Comparison of ENCODE assay signal across 18 cellular contexts in genomic region chr6:41914869-41915268, GRCh38. TPM values are rescaled to one million over a fixed set of nuclear protein-coding genes. Genes with fewer than 3 reads are reported as not detected.
DNase-seq lines count a peak whose midpoint lies in the region; ATAC-seq, FAIRE-seq and TF ChIP-seq lines count a peak whose summit lies in the region.
"Had no signal": no experiment of that assay in that cellular context is flagged by ENCODE, and none has a peak within 500 bp of the region (broad histone marks: within the 10 kb centered on the region; RNA-seq: fewer than 3 reads in every experiment).

No MANE protein-coding gene starts in this region.

- ATAC-seq in activated CD4-positive, alpha-beta T cell treated with anti-CD3 and anti-CD28 coated beads for 36 hours, result no peak
- ATAC-seq in pancreas (peak; percentile 70 to 86 (median 80)), lower lobe of right lung (no peak)

- intact Hi-C loops in activated CD4-positive, alpha-beta T cell treated with anti-CD3 and anti-CD28 coated beads, Interleukin-2, amount 10 ng/mL, durations not matched to agents 24 days and 14 days (cut with micrococcal nuclease), result no loop called here
- intact Hi-C loops in activated CD4-positive, alpha-beta T cell treated with anti-CD3 and anti-CD28 coated beads for 36 hours (cut with DNase I, micrococcal nuclease), result no loop called here
- intact Hi-C loops in pancreas (cut with DNase I) (no loop called here), lower lobe of right lung (cut with DNase I) (no loop called here), Caco-2 (cut with micrococcal nuclease; ENCODE audit: unreplicated experiment) (no loop called here)

- no peak overlapping the region for H3K4me3 Mint-ChIP-seq in activated CD4-positive, alpha-beta T cell treated with anti-CD3 and anti-CD28 coated beads, Interleukin-2, amount 10 ng/mL, durations not matched to agents 24 days and 14 days
- H3K4me3 Mint-ChIP-seq in activated CD4-positive, alpha-beta T cell treated with anti-CD3 and anti-CD28 coated beads for 36 hours, result no peak overlapping the region
- peak overlapping the region; percentile 57 for H3K4me3 Mint-ChIP-seq in endothelial cell (ENCODE audit: unreplicated experiment)
- H3K4me3 Mint-ChIP-seq in Caco-2 (ENCODE audit: unreplicated experiment), result no peak overlapping the region

- no peak for TF ChIP-seq CTCF in endothelial cell (IDR thresholded peaks at IDR 0.05; ENCODE audit: unreplicated experiment)
- TF ChIP-seq CTCF in pancreas (IDR thresholded peaks at IDR 0.05), result no peak
- no peak for TF ChIP-seq CTCF in lower lobe of right lung (IDR thresholded peaks at IDR 0.05)
- no peak for TF ChIP-seq CTCF in Caco-2 (IDR thresholded peaks at IDR 0.05; ENCODE audit: insufficient read depth in 1 of 2, low read depth in 1 of 2, low read length in 1 of 2, severe bottlenecking in 1 of 2, unreplicated experiment in 1 of 2)
- no peak for TF ChIP-seq CTCF in GM13977 (IDR thresholded peaks at IDR 0.05; ENCODE audit: extremely low read depth, insufficient read depth, missing control alignments)

- H4K20me1 ChIP-seq in BLaER1 treated with 17β-estradiol and CSF1 and Interleukin-3, amounts not matched to agents 10 nM and 100 nM, result peaks cover 0 to 1% (median 0%) of the 10 kb centered on the region in 11 experiments; a peak in 2 of 22 replicates

- POLR2A ChIA-PET in activated CD4-positive, alpha-beta T cell treated with anti-CD3 and anti-CD28 coated beads for 36 hours (lab: Charles Lee), result no interaction called here
- POLR2A ChIA-PET in Caco-2 (lab: Charles Lee), result no interaction called here

- peak overlapping the region in 10 of 11 experiments; percentile 6 to 49 (median 26); a peak in 14 of 22 replicates for H3K4me2 ChIP-seq in BLaER1 treated with 17β-estradiol and CSF1 and Interleukin-3, amounts not matched to agents 10 nM and 100 nM

- no TSS peak for BruUV-seq in Caco-2 (replicated peaks; lab: Mats Ljungman, UMichigan)

- peaks cover 22 to 44% (median 38%) of the 10 kb centered on the region in 10 experiments for H3K4me1 ChIP-seq in BLaER1 treated with 17β-estradiol and CSF1 and Interleukin-3, amounts not matched to agents 10 nM and 100 nM
- H3K4me1 ChIP-seq in pancreas (peaks cover 21 to 23% (median 22%) of the 10 kb centered on the region in 3 donors), lower lobe of right lung (peaks cover 8% of the 10 kb centered on the region), Caco-2 (no peaks in the 10 kb centered on the region)

- DNase-seq in activated CD4-positive, alpha-beta T cell treated with anti-CD3 and anti-CD28 coated beads, Interleukin-2, amount 10 ng/mL, durations not matched to agents 24 days and 14 days, result no peak
- no peak for DNase-seq in activated CD4-positive, alpha-beta T cell treated with anti-CD3 and anti-CD28 coated beads for 36 hours
- DNase-seq in endothelial cell (ENCODE audit: low spot score) (no peak), pancreas (no peak), lower lobe of right lung (no peak), Caco-2 (no peak), GM13977 (ENCODE audit: low spot score) (no peak)
- DNase-seq: 8988T; C1 segment of cervical spinal cord; CD8-positive, alpha-beta memory T cell; DMS79 treated with DMSO at 0.1 percent for 48 hours; KG1; MV-4-11; NCI-H1694 treated with DMSO at 0.1 percent for 48 hours; NCI-H510A treated with DMSO at 0.1 percent for 48 hours; SHP77 treated with DMSO at 0.1 percent for 48 hours had no signal

- H3K27ac ChIP-seq in BLaER1 treated with 17β-estradiol and CSF1 and Interleukin-3, amounts not matched to agents 10 nM and 100 nM, result peak overlapping the region in 2 of 11 experiments; percentile 23 to 32; a peak in 2 of 22 replicates
- H3K27ac ChIP-seq in pancreas (peak overlapping the region; percentile 18 to 66 (median 52)), lower lobe of right lung (no peak overlapping the region)

- H3K27me3 ChIP-seq in BLaER1 treated with 17β-estradiol and CSF1 and Interleukin-3, amounts not matched to agents 10 nM and 100 nM, result no peaks in the 10 kb centered on the region
- H3K27me3 ChIP-seq in pancreas, result no peaks in the 10 kb centered on the region
- no peaks in the 10 kb centered on the region for H3K27me3 ChIP-seq in lower lobe of right lung (ENCODE audit: low read depth)
- H3K27me3 ChIP-seq in Caco-2 (replicated peaks; ENCODE audit: control insufficient read depth, insufficient read depth, low read length), result no peaks in the 10 kb centered on the region

- H3K27ac Mint-ChIP-seq in activated CD4-positive, alpha-beta T cell treated with anti-CD3 and anti-CD28 coated beads, Interleukin-2, amount 10 ng/mL, durations not matched to agents 24 days and 14 days, result peak overlapping the region; percentile 36
- H3K27ac Mint-ChIP-seq in activated CD4-positive, alpha-beta T cell treated with anti-CD3 and anti-CD28 coated beads for 36 hours, result no peak overlapping the region
- H3K27ac Mint-ChIP-seq in endothelial cell (ENCODE audit: unreplicated experiment) (peak overlapping the region; percentile 97), Caco-2 (ENCODE audit: unreplicated experiment) (no peak overlapping the region)

- no peak overlapping the region for H3K4me3 ChIP-seq in BLaER1 treated with 17β-estradiol and CSF1 and Interleukin-3, amounts not matched to agents 10 nM and 100 nM
- H3K4me3 ChIP-seq in pancreas (no peak overlapping the region), lower lobe of right lung (no peak overlapping the region), Caco-2 (ENCODE audit: low read depth, low read length) (no peak overlapping the region)

- CTCF ChIA-PET in activated CD4-positive, alpha-beta T cell treated with anti-CD3 and anti-CD28 coated beads for 36 hours (lab: Charles Lee), result interaction anchor here (0.6 to 0.9 kb wide), 3 partner anchors 49 to 129 kb away, joined by 3 to 4 read pairs (median 3); no protein-coding TSS in a partner anchor
- CTCF ChIA-PET in Caco-2 (lab: Charles Lee), result interaction anchor here (0.7 kb wide), 1 partner anchor 67 kb away, joined by 3 read pairs; no protein-coding TSS in a partner anchor

- H3K9me3 ChIP-seq in BLaER1 treated with 17β-estradiol and CSF1 and Interleukin-3, amounts not matched to agents 10 nM and 100 nM (replicated peaks in 1 of 11), result no peaks in the 10 kb centered on the region
- H3K9me3 ChIP-seq in pancreas, result no peaks in the 10 kb centered on the region
- no peaks in the 10 kb centered on the region for H3K9me3 ChIP-seq in lower lobe of right lung
- no peaks in the 10 kb centered on the region for H3K9me3 ChIP-seq in Caco-2

- no peak for FAIRE-seq in pancreas (lab: Jason Lieb, UNC)
- FAIRE-seq: H54 had no signal

- peaks cover 31% of the 10 kb centered on the region for H3K4me1 Mint-ChIP-seq in activated CD4-positive, alpha-beta T cell treated with anti-CD3 and anti-CD28 coated beads, Interleukin-2, amount 10 ng/mL, durations not matched to agents 24 days and 14 days
- peaks cover 16% of the 10 kb centered on the region for H3K4me1 Mint-ChIP-seq in activated CD4-positive, alpha-beta T cell treated with anti-CD3 and anti-CD28 coated beads for 36 hours
- H3K4me1 Mint-ChIP-seq in endothelial cell (ENCODE audit: unreplicated experiment) (peaks cover 14% of the 10 kb centered on the region), Caco-2 (ENCODE audit: low read depth, unreplicated experiment) (peaks cover 2% of the 10 kb centered on the region)

- peaks cover 56 to 79% (median 68%) of the 10 kb centered on the region in 11 experiments for H3K36me3 ChIP-seq in BLaER1 treated with 17β-estradiol and CSF1 and Interleukin-3, amounts not matched to agents 10 nM and 100 nM
- H3K36me3 ChIP-seq in pancreas (no peaks in the 10 kb centered on the region), lower lobe of right lung (peaks cover 54% of the 10 kb centered on the region), Caco-2 (ENCODE audit: control insufficient read depth, insufficient read depth, low read length) (peaks cover 1% of the 10 kb centered on the region; the same call in 1 of the 2 replicates)

- H3K9ac ChIP-seq in BLaER1 treated with 17β-estradiol and CSF1 and Interleukin-3, amounts not matched to agents 10 nM and 100 nM, result peak overlapping the region in 4 of 11 experiments; percentile 10 to 50 (median 26); a peak in 6 of 22 replicates

- peaks cover 31% of the 10 kb centered on the region for H3K36me3 Mint-ChIP-seq in activated CD4-positive, alpha-beta T cell treated with anti-CD3 and anti-CD28 coated beads, Interleukin-2, amount 10 ng/mL, durations not matched to agents 24 days and 14 days (ENCODE audit: low read depth)
- peaks cover 19% of the 10 kb centered on the region for H3K36me3 Mint-ChIP-seq in activated CD4-positive, alpha-beta T cell treated with anti-CD3 and anti-CD28 coated beads for 36 hours (ENCODE audit: low read depth)
- H3K36me3 Mint-ChIP-seq in endothelial cell (ENCODE audit: low read depth, unreplicated experiment) (peaks cover 8% of the 10 kb centered on the region), Caco-2 (ENCODE audit: insufficient read depth, unreplicated experiment) (peaks cover 43% of the 10 kb centered on the region)

- H3K27me3 Mint-ChIP-seq in activated CD4-positive, alpha-beta T cell treated with anti-CD3 and anti-CD28 coated beads, Interleukin-2, amount 10 ng/mL, durations not matched to agents 24 days and 14 days, result no peaks in the 10 kb centered on the region
- H3K27me3 Mint-ChIP-seq in activated CD4-positive, alpha-beta T cell treated with anti-CD3 and anti-CD28 coated beads for 36 hours, result no peaks in the 10 kb centered on the region
- H3K27me3 Mint-ChIP-seq in endothelial cell (ENCODE audit: unreplicated experiment) (peaks cover 5% of the 10 kb centered on the region), Caco-2 (ENCODE audit: insufficient read depth, unreplicated experiment) (no peaks in the 10 kb centered on the region)

- in situ Hi-C loops in GM13977 (cut with MboI; ENCODE audit: low pct_unique_long_range_greater_than_20kb, low sequenced_read_pairs, unreplicated experiment), result no loop called here

- H3K9me3 Mint-ChIP-seq in activated CD4-positive, alpha-beta T cell treated with anti-CD3 and anti-CD28 coated beads, Interleukin-2, amount 10 ng/mL, durations not matched to agents 24 days and 14 days, result no peaks in the 10 kb centered on the region
- H3K9me3 Mint-ChIP-seq in activated CD4-positive, alpha-beta T cell treated with anti-CD3 and anti-CD28 coated beads for 36 hours (ENCODE audit: low read depth), result no peaks in the 10 kb centered on the region
- no peaks in the 10 kb centered on the region for H3K9me3 Mint-ChIP-seq in endothelial cell (ENCODE audit: unreplicated experiment)
- H3K9me3 Mint-ChIP-seq in Caco-2 (ENCODE audit: unreplicated experiment), result no peaks in the 10 kb centered on the region
- H3K9me3 Mint-ChIP-seq: CD8-positive, alpha-beta memory T cell had no signal

RNA-seq across cellular contexts. Expression of gene MED20, which starts 6.1 kb away (rescaled TPM):
- 21.9 and 22.8 TPM in 2 replicates for total RNA-seq in activated CD4-positive, alpha-beta T cell treated with anti-CD3 and anti-CD28 coated beads, Interleukin-2, amount 10 ng/mL, durations not matched to agents 24 days and 14 days
- 10 to 100 TPM; 19.4 to 21.6 TPM for total RNA-seq in activated CD4-positive, alpha-beta T cell treated with anti-CD3 and anti-CD28 coated beads for 36 hours
- total RNA-seq in endothelial cell (ENCODE audit: unreplicated experiment), result 39.4 TPM
- total RNA-seq in pancreas, result 10 to 100 TPM in 1 of 6 donors, 1 to 10 TPM in 5; 5.8 to 13.1 (median 8.7) TPM
- 1 to 10 TPM; 5.3 to 9.3 TPM for polyA plus RNA-seq in pancreas
- 12.6 TPM for total RNA-seq in lower lobe of right lung
- total RNA-seq in Caco-2 (2022), result 40.0 and 43.7 TPM in 2 replicates

RNA-seq across cellular contexts. Expression of gene BYSL, which starts 6.4 kb away (rescaled TPM):
- 79.6 and 81.4 TPM in 2 replicates for total RNA-seq in activated CD4-positive, alpha-beta T cell treated with anti-CD3 and anti-CD28 coated beads, Interleukin-2, amount 10 ng/mL, durations not matched to agents 24 days and 14 days
- 10 to 100 TPM; 51.6 to 56.0 TPM for total RNA-seq in activated CD4-positive, alpha-beta T cell treated with anti-CD3 and anti-CD28 coated beads for 36 hours
- 21.9 TPM for total RNA-seq in endothelial cell (ENCODE audit: unreplicated experiment)
- total RNA-seq in pancreas, result 10 to 100 TPM in 1 of 6 donors, 1 to 10 TPM in 5; 4.7 to 18.6 (median 8.2) TPM
- polyA plus RNA-seq in pancreas, result 10 to 100 TPM; 10.2 to 12.8 TPM
- 8.9 TPM for total RNA-seq in lower lobe of right lung
- 42.6 and 45.9 TPM in 2 replicates for total RNA-seq in Caco-2 (2022)

RNA-seq across cellular contexts. Expression of gene USP49, which starts 19.7 kb away (rescaled TPM):
- 5.8 and 6.3 TPM in 2 replicates for total RNA-seq in activated CD4-positive, alpha-beta T cell treated with anti-CD3 and anti-CD28 coated beads, Interleukin-2, amount 10 ng/mL, durations not matched to agents 24 days and 14 days
- total RNA-seq in activated CD4-positive, alpha-beta T cell treated with anti-CD3 and anti-CD28 coated beads for 36 hours, result 1 to 10 TPM; 5.6 to 7.3 TPM
- total RNA-seq in endothelial cell (ENCODE audit: unreplicated experiment) (7.1 TPM), pancreas (1 to 10 TPM in 5 of 6 donors, under 1 TPM in 1; 0.98 to 2.4 (median 1.4) TPM), lower lobe of right lung (3.9 TPM), Caco-2 (2022) (17.9 and 18.5 TPM in 2 replicates)
- 1 to 10 TPM; 1.5 TPM for polyA plus RNA-seq in pancreas

RNA-seq across cellular contexts. Expression of gene CCND3, which starts 26.7 kb away (rescaled TPM):
- total RNA-seq in activated CD4-positive, alpha-beta T cell treated with anti-CD3 and anti-CD28 coated beads, Interleukin-2, amount 10 ng/mL, durations not matched to agents 24 days and 14 days, result 483 and 491 TPM in 2 replicates
- 100 to 1,000 TPM; 625 to 806 TPM for total RNA-seq in activated CD4-positive, alpha-beta T cell treated with anti-CD3 and anti-CD28 coated beads for 36 hours
- total RNA-seq in endothelial cell (ENCODE audit: unreplicated experiment) (39.3 TPM), pancreas (10 to 100 TPM; 14.2 to 41.3 (median 20.8) TPM), lower lobe of right lung (182 TPM), Caco-2 (2022) (24.7 and 26.9 TPM in 2 replicates)
- polyA plus RNA-seq in pancreas, result 10 to 100 TPM; 32.5 to 56.6 TPM

Comparison
In these comparisons a context has a peak if more than half of its experiments do, and no peak if none do; other contexts are left out.
1. H3K27ac Mint-ChIP-seq: peak in activated CD4-positive, alpha-beta T cell treated with anti-CD3 and anti-CD28 coated beads, Interleukin-2, amount 10 ng/mL, durations not matched to agents 24 days and 14 days (single experiment) and endothelial cell (single experiment); none in activated CD4-positive, alpha-beta T cell treated with anti-CD3 and anti-CD28 coated beads for 36 hours (single experiment) and Caco-2 (single experiment).
2. ATAC-seq: peak in pancreas (4 of 4); none in activated CD4-positive, alpha-beta T cell treated with anti-CD3 and anti-CD28 coated beads for 36 hours (single experiment) and lower lobe of right lung (0 of 2).